Comparison of ENCODE assay signal across 3 cellular contexts in genomic region chr2:211568439-211568838, GRCh38.
"Had no signal": no experiment of that assay in that cellular context is flagged by ENCODE, and none has a peak within 500 bp of the region (broad histone marks: within the 10 kb centered on the region; RNA-seq: fewer than 3 reads in every experiment).

No MANE protein-coding gene starts in this region.

- ATAC-seq: GM12878 had no signal

- DNase-seq: GDM1, GF-D8 had no signal

- H3K4me3 ChIP-seq: GM12878 had no signal
